ENCODE assay signal across 18 cellular contexts in genomic region chr20:36180323-36180722, GRCh38. TPM values are rescaled to one million over a fixed set of nuclear protein-coding genes. Genes with fewer than 3 reads are reported as not detected.
DNase-seq lines count a peak whose midpoint lies in the region; ATAC-seq, FAIRE-seq and TF ChIP-seq lines count a peak whose summit lies in the region.
"Had no signal": no experiment of that assay in that cellular context is flagged by ENCODE, and none has a peak within 500 bp of the region (broad histone marks: within the 10 kb centered on the region; RNA-seq: fewer than 3 reads in every experiment).

No MANE protein-coding gene starts in this region.

- no peak overlapping the region for H3K4ac ChIP-seq in neuronal stem cell (ENCODE audit: low read length)

- peaks cover 10% of the 10 kb centered on the region for H3K4me1 Mint-ChIP-seq in glutamatergic neuron (ENCODE audit: low read depth, unreplicated experiment)
- no peaks in the 10 kb centered on the region for H3K4me1 Mint-ChIP-seq in CD4-positive, alpha-beta memory T cell

- no peak overlapping the region for H2BK120ac ChIP-seq in neuronal stem cell (ENCODE audit: low read depth, low read length)

- H3K9me3 ChIP-seq in K562 (replicated peaks; ENCODE audit: control insufficient read depth, insufficient read depth, low read depth, low read length), result no peaks in the 10 kb centered on the region
- H3K9me3 ChIP-seq in neuronal stem cell (replicated peaks in 1 of 2; ENCODE audit: control insufficient read depth in 2 of 2, insufficient read depth in 1 of 2, low read depth in 1 of 2, low read length in 2 of 2), result no peaks in the 10 kb centered on the region
- no peaks in the 10 kb centered on the region for H3K9me3 ChIP-seq in CD4-positive, alpha-beta memory T cell (ENCODE audit: control insufficient read depth in 1 of 2, low read length in 2 of 2)

- H3K4me3 ChIP-seq in K562, result no peak overlapping the region
- peak overlapping the region in 1 of 2 donors; percentile 20 for H3K4me3 ChIP-seq in neuronal stem cell (ENCODE audit: low read length in 2 of 2)
- H3K4me3 ChIP-seq in CD4-positive, alpha-beta memory T cell (ENCODE audit: low read length in 2 of 2), result no peak overlapping the region

- no peaks in the 10 kb centered on the region for H3K36me3 Mint-ChIP-seq in glutamatergic neuron (ENCODE audit: unreplicated experiment)
- H3K36me3 Mint-ChIP-seq in CD4-positive, alpha-beta memory T cell, result no peaks in the 10 kb centered on the region

- peak overlapping the region; percentile 7 for H4K91ac ChIP-seq in neuronal stem cell (ENCODE audit: low read depth, low read length, poor library complexity)

- no peak overlapping the region for H4K8ac ChIP-seq in neuronal stem cell (ENCODE audit: low read depth, low read length)

- no peak overlapping the region for H2BK5ac ChIP-seq in neuronal stem cell (ENCODE audit: low read length)

- H3K27ac ChIP-seq in K562 (ENCODE audit: extremely low read depth, low read depth, low read length) (no peak overlapping the region), neuronal stem cell (replicated peaks; ENCODE audit: low read length) (no peak overlapping the region), foreskin keratinocyte (no peak overlapping the region)
- no peak overlapping the region for H3K27ac ChIP-seq in CD4-positive, alpha-beta memory T cell (ENCODE audit: low read depth, low read length)
- H3K27ac ChIP-seq: C4-2B had no signal

- peak overlapping the region; percentile 22 for H3K27ac Mint-ChIP-seq in glutamatergic neuron (ENCODE audit: unreplicated experiment)
- peak overlapping the region in 1 of 7 donors; percentile 15 for H3K27ac Mint-ChIP-seq in CD4-positive, alpha-beta memory T cell
- H3K27ac Mint-ChIP-seq: CD4-positive, alpha-beta T cell; IgD-negative memory B cell had no signal

- H3K4me3 Mint-ChIP-seq in glutamatergic neuron (ENCODE audit: unreplicated experiment), result no peak overlapping the region
- no peak overlapping the region for H3K4me3 Mint-ChIP-seq in CD4-positive, alpha-beta memory T cell
- H3K4me3 Mint-ChIP-seq: CD4-positive, alpha-beta T cell; IgD-negative memory B cell had no signal

- no peaks in the 10 kb centered on the region for H3K36me3 ChIP-seq in K562 (ENCODE audit: control insufficient read depth, insufficient read depth, low read length)
- peaks cover 5 to 81% of the 10 kb centered on the region in 2 donors for H3K36me3 ChIP-seq in neuronal stem cell (replicated peaks in 1 of 2; ENCODE audit: control insufficient read depth in 2 of 2, insufficient read depth in 2 of 2, low read length in 2 of 2)
- no peaks in the 10 kb centered on the region for H3K36me3 ChIP-seq in CD4-positive, alpha-beta memory T cell (ENCODE audit: insufficient read depth, low read length)

- H3K4me2 ChIP-seq in K562 (ENCODE audit: insufficient read depth, low read length) (no peak overlapping the region), neuronal stem cell (ENCODE audit: insufficient read depth, low read length, poor library complexity, severe bottlenecking) (no peak overlapping the region)

- no peak overlapping the region for H2BK12ac ChIP-seq in neuronal stem cell (ENCODE audit: low read length)

- peaks cover 1% of the 10 kb centered on the region for H3K79me1 ChIP-seq in neuronal stem cell (ENCODE audit: low read depth, low read length)

- no peak overlapping the region for H3K23ac ChIP-seq in neuronal stem cell (ENCODE audit: low read depth, low read length, poor library complexity)

- H4K20me1 ChIP-seq in K562 (replicated peaks; ENCODE audit: control insufficient read depth, insufficient read depth, low read length), result 0 out of 2 replicates have a peak, but pooled peaks cover 4% of the 10 kb centered on the region

- H2BK15ac ChIP-seq in neuronal stem cell (ENCODE audit: low read length), result no peak overlapping the region

- no peaks in the 10 kb centered on the region for H3K79me2 ChIP-seq in K562 (ENCODE audit: control insufficient read depth, insufficient read depth, low read length)

- H3K9me1 ChIP-seq in K562 (ENCODE audit: control insufficient read depth, insufficient read depth, low read length), result no peaks in the 10 kb centered on the region

- H3K14ac ChIP-seq in neuronal stem cell (ENCODE audit: low read length), result no peak overlapping the region

- POLR2A ChIA-PET in K562 (lab: Yijun Ruan, JAX), result interaction anchor here (0.7 to 1.0 kb wide), 2 partner anchors 75 to 985 kb away, joined by 3 to 5 read pairs; no protein-coding TSS in a partner anchor
- POLR2A ChIA-PET in CD4-positive, alpha-beta memory T cell (lab: Charles Lee; ENCODE audit: partially characterized antibody), result no interaction called here

- intact Hi-C loops in K562 (cut with micrococcal nuclease), result no loop called here
- intact Hi-C loops in CD4-positive, alpha-beta memory T cell (cut with micrococcal nuclease), result no loop called here

- H3K18ac ChIP-seq in neuronal stem cell (ENCODE audit: low read length), result no peak overlapping the region

- no peak for ATAC-seq in K562
- ATAC-seq in foreskin keratinocyte, result no peak

- in situ Hi-C loops in K562 (cut with MboI), result no loop called here

- CTCF ChIA-PET in K562 (lab: Yijun Ruan, JAX; ENCODE audit: low intra/inter-chr PET ratio), result no interaction called here
- CTCF ChIA-PET in CD4-positive, alpha-beta memory T cell (lab: Charles Lee; ENCODE audit: partially characterized antibody), result interaction anchor here (1.3 kb wide), 2 partner anchors 19 to 22 kb away, joined by 3 to 4 read pairs; no protein-coding TSS in a partner anchor

- H3K9me3 Mint-ChIP-seq in glutamatergic neuron (ENCODE audit: unreplicated experiment), result no peaks in the 10 kb centered on the region
- no peaks in the 10 kb centered on the region for H3K9me3 Mint-ChIP-seq in CD4-positive, alpha-beta memory T cell
- H3K9me3 Mint-ChIP-seq: CD4-positive, alpha-beta T cell; IgD-negative memory B cell had no signal

- TF ChIP-seq CTCF in K562 (IDR thresholded peaks at IDR 0.05 in 2 of 3, conservative IDR thresholded peaks at IDR 0.05 in 1 of 3; ENCODE audit: insufficient read depth in 2 of 3, low read depth in 1 of 3, low read length in 3 of 3) (no peak), glutamatergic neuron (IDR thresholded peaks at IDR 0.05; ENCODE audit: partially characterized antibody, unreplicated experiment) (no peak), foreskin keratinocyte (conservative IDR thresholded peaks at IDR 0.05) (no peak)

- DNase-seq in K562 (ENCODE audit: extremely low read depth in 1 of 4, low spot score in 3 of 4) (no peak), glutamatergic neuron (no peak), neuronal stem cell (ENCODE audit: low spot score) (no peak), SHP77 treated with DMSO at 0.1 percent for 48 hours (lab: John Stamatoyannopoulos, UW) (no peak), foreskin keratinocyte (no peak)
- no peak for DNase-seq in CD4-positive, alpha-beta memory T cell
- DNase-seq: ACHN; CD4-positive, alpha-beta T cell; DMS153; DMS79; GDM1; GOT3 had no signal

- no peak for TF ChIP-seq EP300 in K562 (IDR thresholded peaks at IDR 0.05; ENCODE audit: low read length)

- H2AK5ac ChIP-seq in neuronal stem cell (ENCODE audit: low read depth, low read length), result no peak overlapping the region

- H3K9ac ChIP-seq in K562 (ENCODE audit: insufficient read depth in 1 of 2, low read depth in 2 of 2, low read length in 2 of 2) (no peak overlapping the region), neuronal stem cell (ENCODE audit: low read depth, low read length, poor library complexity) (no peak overlapping the region)

- H2AFZ ChIP-seq in K562 (ENCODE audit: low read depth, low read length) (no peak overlapping the region), neuronal stem cell (ENCODE audit: low read length) (no peak overlapping the region)

- TF ChIP-seq RAD21 in K562 (CRISPR knock-in tag; conservative IDR thresholded peaks at IDR 0.05 in 1 of 2, IDR thresholded peaks at IDR 0.05 in 1 of 2), result no peak

- no peak for TF ChIP-seq POLR2A in K562 (conservative IDR thresholded peaks at IDR 0.05)

- H3K4me1 ChIP-seq in K562 (replicated peaks in 1 of 2; ENCODE audit: control insufficient read depth in 2 of 2, insufficient read depth in 2 of 2, low read length in 2 of 2) (peaks cover 24 to 25% of the 10 kb centered on the region in 2 experiments), neuronal stem cell (ENCODE audit: control insufficient read depth in 2 of 2, insufficient read depth in 1 of 2, low read depth in 1 of 2, low read length in 2 of 2) (peaks cover 9 to 24% of the 10 kb centered on the region in 2 donors), foreskin keratinocyte (no peaks in the 10 kb centered on the region)
- no peaks in the 10 kb centered on the region for H3K4me1 ChIP-seq in CD4-positive, alpha-beta memory T cell (ENCODE audit: insufficient read depth, low read length)

- BruUV-seq in K562 (replicated peaks; lab: Mats Ljungman, UMichigan), result no TSS peak

- peaks cover 6% of the 10 kb centered on the region for H3K27me3 Mint-ChIP-seq in glutamatergic neuron (ENCODE audit: unreplicated experiment)
- peaks cover 0 to 4% of the 10 kb centered on the region in 2 donors for H3K27me3 Mint-ChIP-seq in CD4-positive, alpha-beta memory T cell
- H3K27me3 Mint-ChIP-seq: CD4-positive, alpha-beta T cell had no signal

- no peaks in the 10 kb centered on the region for H3K27me3 ChIP-seq in K562 (ENCODE audit: control insufficient read depth in 2 of 2, insufficient read depth in 2 of 2, low read length in 2 of 2)
- H3K27me3 ChIP-seq in neuronal stem cell (ENCODE audit: control insufficient read depth in 3 of 3, insufficient read depth in 3 of 3, low read depth in 1 of 3, low read length in 3 of 3), result no peaks in the 10 kb centered on the region
- H3K27me3 ChIP-seq in CD4-positive, alpha-beta memory T cell (ENCODE audit: insufficient read depth, low read length), result no peaks in the 10 kb centered on the region
- peaks cover 11% of the 10 kb centered on the region for H3K27me3 ChIP-seq in foreskin keratinocyte

- no peak for FAIRE-seq in K562 (lab: Jason Lieb, UNC)
- FAIRE-seq: A204.1, GM12892, GM18507, HTR-8/SVneo had no signal

RNA-seq across cellular contexts. Expression of gene EPB41L1, which starts 25.8 kb away (rescaled TPM):
- total RNA-seq in K562 (2011; cell fraction: chromatin; rRNA removed; ENCODE audit: low replicate concordance), result 1.5 and 3.3 TPM in 2 replicates
- total RNA-seq in K562 (2011; cell fraction: nucleolus; rRNA removed), result 1.1 and 2.5 TPM in 2 replicates
- 0.61 and 0.95 TPM in 2 replicates for total RNA-seq in K562 (2011; cell fraction: nucleoplasm; rRNA removed)
- total RNA-seq in K562 (2014; rRNA removed), result 1.3 TPM in 2 replicates
- total RNA-seq in K562 (2014; rRNA removed; fragmentation: Illumina TruSeq; extraction: Trizol), result 0.80 and 1.3 TPM in 2 replicates
- 0.90 and 2.5 TPM in 2 replicates for total RNA-seq in K562 (2015; rRNA removed; fragmentation: Illumina TruSeq; extraction: Trizol)
- 2.6 and 4.3 TPM in 2 replicates for total RNA-seq in K562 (2021)
- 0.89 and 1.4 TPM in 2 replicates for polyA plus RNA-seq in K562 (2011; rRNA removed)
- polyA plus RNA-seq in K562 (2011; cell fraction: cytosol; rRNA removed), result 0.94 and 2.4 TPM in 2 replicates
- 1.1 and 1.5 TPM in 2 replicates for polyA plus RNA-seq in K562 (2011; cell fraction: nucleus; rRNA removed)
- polyA plus RNA-seq in K562 (2012), result 2.0 and 4.1 TPM in 2 replicates
- 2.9 and 3.6 TPM in 2 replicates for polyA plus RNA-seq in K562 (2014; fragmentation: Illumina TruSeq; extraction: Trizol)
- under 1 TPM; 0.11 to 0.31 TPM for polyA plus RNA-seq in K562 (2014; fragmentation: Nextera tagmentation; extraction: Ambion mirVana)
- 0.90 and 4.2 TPM in 2 replicates for polyA plus RNA-seq in K562 (2014; rRNA removed)
- polyA minus RNA-seq in K562 (2011; rRNA and poly(A)+ RNA removed), result 0.81 and 1.3 TPM in 2 replicates
- polyA minus RNA-seq in K562 (2011; cell fraction: cytosol; rRNA and poly(A)+ RNA removed), result 1.3 and 1.5 TPM in 2 replicates
- 0.67 and 1.00 TPM in 2 replicates for polyA minus RNA-seq in K562 (2011; cell fraction: nucleus; rRNA and poly(A)+ RNA removed)
- 54.1 TPM for total RNA-seq in glutamatergic neuron (ENCODE audit: unreplicated experiment)
- polyA plus RNA-seq in neuronal stem cell (2013, experiment 1 of 2), result 40.6 TPM
- polyA plus RNA-seq in neuronal stem cell (2013, experiment 2 of 2), result 41.6 TPM
- total RNA-seq in CD4-positive, alpha-beta memory T cell, result under 1 TPM; 0.17 to 0.30 TPM
- not detected for polyA plus RNA-seq in CD4-positive, alpha-beta memory T cell
- 1.5 and 2.0 TPM in 2 replicates for total RNA-seq in foreskin keratinocyte
- 0.50 and 0.69 TPM in 2 replicates for polyA plus RNA-seq in foreskin keratinocyte

RNA-seq across cellular contexts. Expression of gene AAR2, which starts 56.0 kb away (rescaled TPM):
- total RNA-seq in K562 (2011; cell fraction: chromatin; rRNA removed; ENCODE audit: low replicate concordance), result 10.3 and 27.3 TPM in 2 replicates
- 20.4 and 22.3 TPM in 2 replicates for total RNA-seq in K562 (2011; cell fraction: nucleolus; rRNA removed)
- 16.5 and 16.9 TPM in 2 replicates for total RNA-seq in K562 (2011; cell fraction: nucleoplasm; rRNA removed)
- 24.7 and 29.6 TPM in 2 replicates for total RNA-seq in K562 (2014; rRNA removed)
- total RNA-seq in K562 (2014; rRNA removed; fragmentation: Illumina TruSeq; extraction: Trizol), result 18.0 and 20.0 TPM in 2 replicates
- total RNA-seq in K562 (2015; rRNA removed; fragmentation: Illumina TruSeq; extraction: Trizol), result 22.4 and 23.6 TPM in 2 replicates
- 26.0 and 26.3 TPM in 2 replicates for total RNA-seq in K562 (2021)
- polyA plus RNA-seq in K562 (2011; rRNA removed), result 30.7 and 30.8 TPM in 2 replicates
- polyA plus RNA-seq in K562 (2011; cell fraction: cytosol; rRNA removed), result 31.0 and 52.8 TPM in 2 replicates
- 14.5 and 21.1 TPM in 2 replicates for polyA plus RNA-seq in K562 (2011; cell fraction: nucleus; rRNA removed)
- polyA plus RNA-seq in K562 (2012), result 21.4 and 24.8 TPM in 2 replicates
- 36.2 and 39.4 TPM in 2 replicates for polyA plus RNA-seq in K562 (2014; fragmentation: Illumina TruSeq; extraction: Trizol)
- polyA plus RNA-seq in K562 (2014; fragmentation: Nextera tagmentation; extraction: Ambion mirVana), result 10 to 100 TPM in 1 of 2 experiments, 1 to 10 TPM in 1; 6.5 to 12.0 TPM
- polyA plus RNA-seq in K562 (2014; rRNA removed), result 29.3 and 30.0 TPM in 2 replicates
- polyA minus RNA-seq in K562 (2011; rRNA and poly(A)+ RNA removed), result 20.2 and 29.3 TPM in 2 replicates
- 15.3 and 17.6 TPM in 2 replicates for polyA minus RNA-seq in K562 (2011; cell fraction: cytosol; rRNA and poly(A)+ RNA removed)
- 13.1 and 18.1 TPM in 2 replicates for polyA minus RNA-seq in K562 (2011; cell fraction: nucleus; rRNA and poly(A)+ RNA removed)
- 19.0 TPM for total RNA-seq in glutamatergic neuron (ENCODE audit: unreplicated experiment)
- polyA plus RNA-seq in neuronal stem cell (2013, experiment 1 of 2), result 19.2 TPM
- polyA plus RNA-seq in neuronal stem cell (2013, experiment 2 of 2), result 19.6 TPM
- 10 to 100 TPM; 21.7 to 23.0 TPM for total RNA-seq in CD4-positive, alpha-beta memory T cell
- 10 to 100 TPM; 42.2 to 54.3 TPM for polyA plus RNA-seq in CD4-positive, alpha-beta memory T cell
- 19.6 and 20.1 TPM in 2 replicates for total RNA-seq in foreskin keratinocyte
- polyA plus RNA-seq in foreskin keratinocyte, result 20.8 and 21.6 TPM in 2 replicates

Comparison
In these comparisons a context has a peak if more than half of its experiments do, and no peak if none do; other contexts are left out.
1. RNA of gene EPB41L1, which starts 25.8 kb away (total RNA-seq): 54.1 TPM in glutamatergic neuron (single experiment); 0.61 to 4.3 TPM in K562, 1.5 to 2.0 TPM in foreskin keratinocyte and 0.17 to 0.30 TPM in CD4-positive, alpha-beta memory T cell; every median in the first group is over 10 times any median in the second.